ENCODE assay signal across 8 cellular contexts in the genomic region with DNA sequence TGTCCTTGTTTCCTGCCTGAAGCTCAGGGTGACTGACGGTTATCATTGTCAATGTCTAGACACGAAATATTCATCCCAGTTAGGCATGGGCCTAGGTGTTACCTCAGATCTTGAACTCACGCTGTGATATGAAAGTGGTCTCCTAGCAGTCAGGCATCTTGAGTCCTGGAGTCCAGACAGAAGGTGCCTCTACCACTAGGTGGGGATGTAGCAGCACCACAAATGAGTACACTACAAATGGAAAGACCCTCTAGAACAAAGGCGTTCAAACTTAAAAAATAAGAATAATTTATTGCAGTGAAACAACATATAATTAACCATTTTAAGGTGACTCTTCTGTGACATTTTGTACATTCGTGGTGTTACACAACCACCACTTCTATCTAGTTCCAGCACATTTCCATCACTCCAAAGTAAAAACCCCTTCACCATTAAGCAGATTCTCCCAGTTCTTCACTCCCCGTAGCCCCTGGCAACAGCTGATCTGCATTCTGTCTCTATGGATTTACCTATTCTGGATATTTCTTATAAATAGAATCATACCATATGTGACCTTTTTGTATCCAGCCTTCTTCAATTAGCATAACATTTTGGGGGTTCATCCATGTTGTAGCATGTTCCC. TPM values are rescaled to one million over a fixed set of nuclear protein-coding genes. Genes with fewer than 3 reads are reported as not detected.
DNase-seq lines count a peak whose midpoint lies in the region; ATAC-seq lines count a peak whose summit lies in the region.

No MANE protein-coding gene starts in this region.

- H3K4me3 Mint-ChIP-seq in activated CD4-positive, alpha-beta memory T cell treated with anti-CD3 and anti-CD28 coated beads for 36 hours = no peak overlapping the region
- H3K4me3 Mint-ChIP-seq in activated CD4-positive, alpha-beta memory T cell treated with anti-CD3 and anti-CD28 coated beads, Interleukin-2, amount 10 ng/mL, durations not matched to agents 7 days and 5 days = no peak overlapping the region
- no peak overlapping the region for H3K4me3 Mint-ChIP-seq in activated CD8-positive, alpha-beta T cell treated with anti-CD3 and anti-CD28 coated beads, Interleukin-2, amount 10 ng/mL, durations not matched to agents 7 days and 5 days

- H3K36me3 Mint-ChIP-seq in activated CD4-positive, alpha-beta memory T cell treated with anti-CD3 and anti-CD28 coated beads for 36 hours = no peaks in the 10 kb centered on the region
- H3K36me3 Mint-ChIP-seq in activated CD4-positive, alpha-beta memory T cell treated with anti-CD3 and anti-CD28 coated beads, Interleukin-2, amount 10 ng/mL, durations not matched to agents 7 days and 5 days (ENCODE audit: low read depth) = no peaks in the 10 kb centered on the region
- no peaks in the 10 kb centered on the region for H3K36me3 Mint-ChIP-seq in activated CD8-positive, alpha-beta T cell treated with anti-CD3 and anti-CD28 coated beads, Interleukin-2, amount 10 ng/mL, durations not matched to agents 7 days and 5 days (ENCODE audit: low read depth)

- POLR2A ChIA-PET in activated CD4-positive, alpha-beta memory T cell treated with anti-CD3 and anti-CD28 coated beads for 36 hours (lab: Charles Lee) = no interaction called here
- POLR2A ChIA-PET in activated CD4-positive, alpha-beta memory T cell treated with anti-CD3 and anti-CD28 coated beads, Interleukin-2, amount 10 ng/mL, durations not matched to agents 7 days and 5 days (lab: Charles Lee) = no interaction called here
- POLR2A ChIA-PET in activated CD8-positive, alpha-beta T cell treated with anti-CD3 and anti-CD28 coated beads, Interleukin-2, amount 10 ng/mL, durations not matched to agents 7 days and 5 days (lab: Charles Lee) = interaction anchor here (0.6 kb wide), 1 partner anchor 14 kb away, joined by 3 read pairs; no protein-coding TSS in a partner anchor

- no peak for ATAC-seq in activated CD8-positive, alpha-beta T cell treated with anti-CD3 and anti-CD28 coated beads, Interleukin-2, amount 10 ng/mL, durations not matched to agents 7 days and 5 days
- no peak for ATAC-seq in GM19397 (IDR thresholded peaks at IDR 0.05; ENCODE audit: unreplicated experiment)

- no peak overlapping the region for H3K9ac ChIP-seq in GM23248

- intact Hi-C loops in activated CD4-positive, alpha-beta memory T cell treated with anti-CD3 and anti-CD28 coated beads for 36 hours (cut with micrococcal nuclease) = loop anchor here (5.0 kb wide), 1 partner anchor 293 kb away; no protein-coding TSS in a partner anchor

- no peak overlapping the region for H3K27ac ChIP-seq in GM23248

- H3K9me2 ChIP-seq in GM23248 (ENCODE audit: insufficient read depth) = no peaks in the 10 kb centered on the region

- no peak overlapping the region for H2AFZ ChIP-seq in GM23248

- H3F3A ChIP-seq in GM23248 (ENCODE audit: insufficient read depth) = no peaks in the 10 kb centered on the region

- H3K4me2 ChIP-seq in GM23248 (ENCODE audit: unreplicated experiment) = no peak overlapping the region

- peak; percentile 37 for DNase-seq in activated CD4-positive, alpha-beta memory T cell treated with anti-CD3 and anti-CD28 coated beads for 36 hours
- no peak for DNase-seq in activated CD4-positive, alpha-beta memory T cell treated with anti-CD3 and anti-CD28 coated beads, Interleukin-2, amount 10 ng/mL, durations not matched to agents 7 days and 5 days
- DNase-seq in GM23248 (peak; percentile 58), NCI-H1092 treated with DMSO at 0.1 percent for 48 hours (lab: John Stamatoyannopoulos, UW) (peak; percentile 67), glomerular visceral epithelial cell (ENCODE audit: extremely low spot score) (peak; percentile 42), pons (ENCODE audit: low spot score) (peak; percentile 67)
- peak; percentile 42 for DNase-seq in activated CD8-positive, alpha-beta T cell treated with anti-CD3 and anti-CD28 coated beads, Interleukin-2, amount 10 ng/mL, durations not matched to agents 7 days and 5 days

- no peak overlapping the region for H3K4me3 ChIP-seq in GM23248

- no peaks in the 10 kb centered on the region for H4K20me1 ChIP-seq in GM23248 (ENCODE audit: insufficient read depth)

- H3K27me3 Mint-ChIP-seq in activated CD4-positive, alpha-beta memory T cell treated with anti-CD3 and anti-CD28 coated beads for 36 hours = no peaks in the 10 kb centered on the region
- no peaks in the 10 kb centered on the region for H3K27me3 Mint-ChIP-seq in activated CD4-positive, alpha-beta memory T cell treated with anti-CD3 and anti-CD28 coated beads, Interleukin-2, amount 10 ng/mL, durations not matched to agents 7 days and 5 days
- peaks cover 2% of the 10 kb centered on the region for H3K27me3 Mint-ChIP-seq in activated CD8-positive, alpha-beta T cell treated with anti-CD3 and anti-CD28 coated beads, Interleukin-2, amount 10 ng/mL, durations not matched to agents 7 days and 5 days (ENCODE audit: low read depth)

- H3K27ac Mint-ChIP-seq in activated CD4-positive, alpha-beta memory T cell treated with anti-CD3 and anti-CD28 coated beads for 36 hours = no peak overlapping the region
- H3K27ac Mint-ChIP-seq in activated CD4-positive, alpha-beta memory T cell treated with anti-CD3 and anti-CD28 coated beads, Interleukin-2, amount 10 ng/mL, durations not matched to agents 7 days and 5 days = no peak overlapping the region
- no peak overlapping the region for H3K27ac Mint-ChIP-seq in activated CD8-positive, alpha-beta T cell treated with anti-CD3 and anti-CD28 coated beads, Interleukin-2, amount 10 ng/mL, durations not matched to agents 7 days and 5 days

- no peaks in the 10 kb centered on the region for H3K79me2 ChIP-seq in GM23248 (ENCODE audit: insufficient read depth)

- WGBS in GM23248 (ENCODE audit: low coverage in 1 of 2, low lambda C conversion rate in 2 of 2, missing lambda C conversion rate in 2 of 2), 2 experiments = 39 to 49% methylated on average over 6 of the region's 6 CpGs

- CTCF ChIA-PET in activated CD4-positive, alpha-beta memory T cell treated with anti-CD3 and anti-CD28 coated beads for 36 hours (lab: Charles Lee) = interaction anchor here (1.0 kb wide), 1 partner anchor 11 kb away, joined by 4 read pairs; no protein-coding TSS in a partner anchor
- CTCF ChIA-PET in activated CD4-positive, alpha-beta memory T cell treated with anti-CD3 and anti-CD28 coated beads, Interleukin-2, amount 10 ng/mL, durations not matched to agents 7 days and 5 days (lab: Charles Lee) = no interaction called here
- CTCF ChIA-PET in activated CD8-positive, alpha-beta T cell treated with anti-CD3 and anti-CD28 coated beads, Interleukin-2, amount 10 ng/mL, durations not matched to agents 7 days and 5 days (lab: Charles Lee) = interaction anchor here (1.0 kb wide), 1 partner anchor 110 kb away, joined by 3 read pairs; no protein-coding TSS in a partner anchor

- peaks cover 4% of the 10 kb centered on the region for H3K4me1 ChIP-seq in GM23248 (ENCODE audit: insufficient read depth)

- no peaks in the 10 kb centered on the region for H3K9me3 Mint-ChIP-seq in activated CD4-positive, alpha-beta memory T cell treated with anti-CD3 and anti-CD28 coated beads for 36 hours
- H3K9me3 Mint-ChIP-seq in activated CD4-positive, alpha-beta memory T cell treated with anti-CD3 and anti-CD28 coated beads, Interleukin-2, amount 10 ng/mL, durations not matched to agents 7 days and 5 days = no peaks in the 10 kb centered on the region
- H3K9me3 Mint-ChIP-seq in activated CD8-positive, alpha-beta T cell treated with anti-CD3 and anti-CD28 coated beads, Interleukin-2, amount 10 ng/mL, durations not matched to agents 7 days and 5 days (ENCODE audit: insufficient read depth) = no peaks in the 10 kb centered on the region

- in situ Hi-C loops in GM23248 (cut with MboI) = loop anchor here (10.0 kb wide), 1 partner anchor 285 kb away; no protein-coding TSS in a partner anchor

- no peaks in the 10 kb centered on the region for H3K27me3 ChIP-seq in GM23248 (replicated peaks; ENCODE audit: insufficient read depth)

- H3K9me3 ChIP-seq in GM23248 (ENCODE audit: low read depth) = no peaks in the 10 kb centered on the region

- H3K4me1 Mint-ChIP-seq in activated CD4-positive, alpha-beta memory T cell treated with anti-CD3 and anti-CD28 coated beads for 36 hours (ENCODE audit: low read depth) = no peaks in the 10 kb centered on the region
- H3K4me1 Mint-ChIP-seq in activated CD4-positive, alpha-beta memory T cell treated with anti-CD3 and anti-CD28 coated beads, Interleukin-2, amount 10 ng/mL, durations not matched to agents 7 days and 5 days = no peaks in the 10 kb centered on the region
- H3K4me1 Mint-ChIP-seq in activated CD8-positive, alpha-beta T cell treated with anti-CD3 and anti-CD28 coated beads, Interleukin-2, amount 10 ng/mL, durations not matched to agents 7 days and 5 days (ENCODE audit: low read depth) = no peaks in the 10 kb centered on the region

- H3K36me3 ChIP-seq in GM23248 (ENCODE audit: low read depth) = no peaks in the 10 kb centered on the region

RNA-seq across cellular contexts. Expression of a gene that starts 11.9 kb away (rescaled TPM):
- 1 to 10 TPM; 4.4 to 5.3 TPM for total RNA-seq in activated CD4-positive, alpha-beta memory T cell treated with anti-CD3 and anti-CD28 coated beads for 36 hours
- total RNA-seq in activated CD4-positive, alpha-beta memory T cell treated with anti-CD3 and anti-CD28 coated beads, Interleukin-2, amount 10 ng/mL, durations not matched to agents 7 days and 5 days = 10 to 100 TPM; 13.1 to 13.8 TPM
- total RNA-seq in GM23248 (2014; rRNA removed; shearing (Covaris generic)) = 3.4 and 4.3 TPM in 2 replicates
- polyA plus RNA-seq in GM23248 (2016; fragmentation: Nextera tagmentation; extraction: Ambion mirVana) = 2.2 and 2.3 TPM in 2 replicates
- 1 to 10 TPM in 1 of 2 experiments, under 1 TPM in 1; 0.47 to 1.4 TPM for total RNA-seq in activated CD8-positive, alpha-beta T cell treated with anti-CD3 and anti-CD28 coated beads, Interleukin-2, amount 10 ng/mL, durations not matched to agents 7 days and 5 days
